In the genomic region with DNA sequence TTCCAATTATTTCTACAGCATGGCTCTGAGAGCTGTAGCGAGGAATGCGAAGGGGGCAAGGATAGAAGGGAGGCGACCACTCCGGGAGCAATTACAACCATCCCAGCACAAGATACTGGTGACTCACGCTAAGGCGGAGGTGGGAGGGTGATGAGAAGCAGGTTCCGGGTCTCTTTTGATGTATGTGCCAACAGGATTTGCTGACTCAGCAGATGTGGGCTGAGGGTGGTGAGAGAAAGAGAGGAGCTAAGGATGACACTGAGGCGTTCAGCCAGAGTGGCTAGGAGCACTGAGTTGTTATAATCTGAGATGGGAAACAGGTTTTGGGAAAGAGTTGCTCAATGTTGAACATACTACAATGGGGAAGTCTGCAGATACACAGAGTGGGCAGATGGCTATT, we compare ENCODE assay signal across 1 cellular context.
TF ChIP-seq lines count a peak whose summit lies in the region.

No MANE protein-coding gene starts in this region.

TF ChIP-seq in HEK293, 187 proteins besides CTCF, POLR2A, EP300 and RAD21 (continued from another document):
- peak; percentile 68 for TF ChIP-seq KLF17 (tag by site-specific recombination; IDR thresholded peaks at IDR 0.05)
- peak; percentile 67 for TF ChIP-seq ZBTB17 (tag by site-specific recombination; IDR thresholded peaks at IDR 0.05)
- no peak for TF ChIP-seq ZNF548 (tag by site-specific recombination; IDR thresholded peaks at IDR 0.05)
- no peak for TF ChIP-seq ZNF707 (tag by site-specific recombination; IDR thresholded peaks at IDR 0.05)
- no peak for TF ChIP-seq PRDM1 (tag by site-specific recombination; IDR thresholded peaks at IDR 0.05)
- no peak for TF ChIP-seq ZNF19 (tag by site-specific recombination; IDR thresholded peaks at IDR 0.05; ENCODE audit: low read depth)
- no peak for TF ChIP-seq ZNF670 (tag by site-specific recombination; IDR thresholded peaks at IDR 0.05; ENCODE audit: low read depth)
- no peak for TF ChIP-seq ZNF626 (tag by site-specific recombination; IDR thresholded peaks at IDR 0.05)
- TF ChIP-seq ZNF585B (tag by site-specific recombination; IDR thresholded peaks at IDR 0.05): no peak
- TF ChIP-seq ZNF10 (tag by site-specific recombination; IDR thresholded peaks at IDR 0.05): no peak
- TF ChIP-seq ZNF274 (IDR thresholded peaks at IDR 0.05; ENCODE audit: low read length): no peak
- no peak for TF ChIP-seq ZNF274 (tag by site-specific recombination; IDR thresholded peaks at IDR 0.05; ENCODE audit: borderline replicate concordance)
- TF ChIP-seq, protein P1, sequence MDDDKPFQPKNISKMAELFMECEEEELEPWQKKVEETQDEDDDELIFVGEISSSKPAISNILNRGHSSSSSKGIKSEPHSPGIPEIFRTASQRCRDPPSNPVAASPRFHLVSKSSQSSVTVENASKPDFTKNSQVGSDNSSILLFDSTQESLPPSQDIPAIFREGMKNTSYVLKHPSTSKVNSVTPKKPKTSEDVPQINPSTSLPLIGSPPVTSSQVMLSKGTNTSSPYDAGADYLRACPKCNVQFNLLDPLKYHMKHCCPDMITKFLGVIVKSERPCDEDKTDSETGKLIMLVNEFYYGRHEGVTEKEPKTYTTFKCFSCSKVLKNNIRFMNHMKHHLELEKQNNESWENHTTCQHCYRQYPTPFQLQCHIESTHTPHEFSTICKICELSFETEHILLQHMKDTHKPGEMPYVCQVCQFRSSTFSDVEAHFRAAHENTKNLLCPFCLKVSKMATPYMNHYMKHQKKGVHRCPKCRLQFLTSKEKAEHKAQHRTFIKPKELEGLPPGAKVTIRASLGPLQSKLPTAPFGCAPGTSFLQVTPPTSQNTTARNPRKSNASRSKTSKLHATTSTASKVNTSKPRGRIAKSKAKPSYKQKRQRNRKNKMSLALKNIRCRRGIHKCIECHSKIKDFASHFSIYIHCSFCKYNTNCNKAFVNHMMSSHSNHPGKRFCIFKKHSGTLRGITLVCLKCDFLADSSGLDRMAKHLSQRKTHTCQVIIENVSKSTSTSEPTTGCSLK (tag by site-specific recombination; IDR thresholded peaks at IDR 0.05): no peak
- no peak for TF ChIP-seq ZNF174 (tag by site-specific recombination; IDR thresholded peaks at IDR 0.05)
- 0 out of 2 replicates have a peak, but pooled peaks have one; percentile 28 for TF ChIP-seq KLF1 (tag by site-specific recombination; IDR thresholded peaks at IDR 0.05)
- TF ChIP-seq, protein P2, sequence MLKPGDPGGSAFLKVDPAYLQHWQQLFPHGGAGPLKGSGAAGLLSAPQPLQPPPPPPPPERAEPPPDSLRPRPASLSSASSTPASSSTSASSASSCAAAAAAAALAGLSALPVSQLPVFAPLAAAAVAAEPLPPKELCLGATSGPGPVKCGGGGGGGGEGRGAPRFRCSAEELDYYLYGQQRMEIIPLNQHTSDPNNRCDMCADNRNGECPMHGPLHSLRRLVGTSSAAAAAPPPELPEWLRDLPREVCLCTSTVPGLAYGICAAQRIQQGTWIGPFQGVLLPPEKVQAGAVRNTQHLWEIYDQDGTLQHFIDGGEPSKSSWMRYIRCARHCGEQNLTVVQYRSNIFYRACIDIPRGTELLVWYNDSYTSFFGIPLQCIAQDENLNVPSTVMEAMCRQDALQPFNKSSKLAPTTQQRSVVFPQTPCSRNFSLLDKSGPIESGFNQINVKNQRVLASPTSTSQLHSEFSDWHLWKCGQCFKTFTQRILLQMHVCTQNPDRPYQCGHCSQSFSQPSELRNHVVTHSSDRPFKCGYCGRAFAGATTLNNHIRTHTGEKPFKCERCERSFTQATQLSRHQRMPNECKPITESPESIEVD (tag by site-specific recombination; IDR thresholded peaks at IDR 0.05): no peak
- TF ChIP-seq ZBTB6 (tag by site-specific recombination; IDR thresholded peaks at IDR 0.05): no peak
- TF ChIP-seq, protein P3, sequence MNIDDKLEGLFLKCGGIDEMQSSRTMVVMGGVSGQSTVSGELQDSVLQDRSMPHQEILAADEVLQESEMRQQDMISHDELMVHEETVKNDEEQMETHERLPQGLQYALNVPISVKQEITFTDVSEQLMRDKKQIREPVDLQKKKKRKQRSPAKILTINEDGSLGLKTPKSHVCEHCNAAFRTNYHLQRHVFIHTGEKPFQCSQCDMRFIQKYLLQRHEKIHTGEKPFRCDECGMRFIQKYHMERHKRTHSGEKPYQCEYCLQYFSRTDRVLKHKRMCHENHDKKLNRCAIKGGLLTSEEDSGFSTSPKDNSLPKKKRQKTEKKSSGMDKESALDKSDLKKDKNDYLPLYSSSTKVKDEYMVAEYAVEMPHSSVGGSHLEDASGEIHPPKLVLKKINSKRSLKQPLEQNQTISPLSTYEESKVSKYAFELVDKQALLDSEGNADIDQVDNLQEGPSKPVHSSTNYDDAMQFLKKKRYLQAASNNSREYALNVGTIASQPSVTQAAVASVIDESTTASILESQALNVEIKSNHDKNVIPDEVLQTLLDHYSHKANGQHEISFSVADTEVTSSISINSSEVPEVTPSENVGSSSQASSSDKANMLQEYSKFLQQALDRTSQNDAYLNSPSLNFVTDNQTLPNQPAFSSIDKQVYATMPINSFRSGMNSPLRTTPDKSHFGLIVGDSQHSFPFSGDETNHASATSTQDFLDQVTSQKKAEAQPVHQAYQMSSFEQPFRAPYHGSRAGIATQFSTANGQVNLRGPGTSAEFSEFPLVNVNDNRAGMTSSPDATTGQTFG (tag by site-specific recombination; IDR thresholded peaks at IDR 0.05; ENCODE audit: borderline replicate concordance): no peak
- no peak for TF ChIP-seq IKZF3 (tag by site-specific recombination; IDR thresholded peaks at IDR 0.05)
- no peak for TF ChIP-seq PRDM4 (tag by site-specific recombination; IDR thresholded peaks at IDR 0.05)
- no peak for TF ChIP-seq BCL11B (tag by site-specific recombination; IDR thresholded peaks at IDR 0.05; ENCODE audit: low read depth)
- no peak for TF ChIP-seq ZFP37 (tag by site-specific recombination; IDR thresholded peaks at IDR 0.05)
- TF ChIP-seq SP3 (tag by site-specific recombination; IDR thresholded peaks at IDR 0.05): no peak
- TF ChIP-seq BCL6B (tag by site-specific recombination; IDR thresholded peaks at IDR 0.05): no peak
- TF ChIP-seq ZNF169 (tag by site-specific recombination; IDR thresholded peaks at IDR 0.05): no peak
- TF ChIP-seq MEIS1 (CRISPR knock-in tag; IDR thresholded peaks at IDR 0.05; ENCODE audit: borderline replicate concordance): no peak
- no peak for TF ChIP-seq ZNF23 (tag by site-specific recombination; IDR thresholded peaks at IDR 0.05; ENCODE audit: borderline replicate concordance)
- 0 out of 2 replicates have a peak, but pooled peaks have one; percentile 14 for TF ChIP-seq SP2 (tag by site-specific recombination; IDR thresholded peaks at IDR 0.05)
- no peak for TF ChIP-seq ZBTB10 (tag by site-specific recombination; IDR thresholded peaks at IDR 0.05)
- no peak for TF ChIP-seq ZNF747 (tag by site-specific recombination; IDR thresholded peaks at IDR 0.05)
- no peak for TF ChIP-seq ZBTB1 (tag by site-specific recombination; IDR thresholded peaks at IDR 0.05)
- no peak for TF ChIP-seq ZNF664 (tag by site-specific recombination; IDR thresholded peaks at IDR 0.05)
- no peak for TF ChIP-seq ZNF292 (tag by site-specific recombination; IDR thresholded peaks at IDR 0.05; ENCODE audit: borderline replicate concordance, low read depth)
- no peak for TF ChIP-seq ZNF404 (tag by site-specific recombination; IDR thresholded peaks at IDR 0.05)
- no peak for TF ChIP-seq ZNF146 (tag by site-specific recombination; IDR thresholded peaks at IDR 0.05)
- no peak for TF ChIP-seq ZSCAN16 (tag by site-specific recombination; IDR thresholded peaks at IDR 0.05)
- TF ChIP-seq EGR2 (tag by site-specific recombination; IDR thresholded peaks at IDR 0.05; ENCODE audit: low read depth): peak; percentile 91
- TF ChIP-seq WT1 (tag by site-specific recombination; IDR thresholded peaks at IDR 0.05): peak; percentile 79
- no peak for TF ChIP-seq ZNF239 (tag by site-specific recombination; IDR thresholded peaks at IDR 0.05)
- TF ChIP-seq ZNF221 (tag by site-specific recombination; IDR thresholded peaks at IDR 0.05; ENCODE audit: borderline replicate concordance): no peak
